Comparison of ENCODE assay signal across 13 cellular contexts in genomic region chr3:186115229-186115996, GRCh38.
"Had no signal": no experiment of that assay in that cellular context is flagged by ENCODE, and none has a peak within 500 bp of the region (broad histone marks: within the 10 kb centered on the region; RNA-seq: fewer than 3 reads in every experiment).

No MANE protein-coding gene starts in this region.

- H3K36me3 ChIP-seq: ascending aorta, esophagus squamous epithelium had no signal

- H3K27me3 ChIP-seq: ascending aorta, foreskin keratinocyte had no signal

- DNase-seq: activated CD4-positive, alpha-beta memory T cell treated with anti-CD3 and anti-CD28 coated beads for 36 hours; activated gamma-delta T cell; activated naive CD8-positive, alpha-beta T cell treated with anti-CD3 and anti-CD28 coated beads, Interleukin-2, amount 10 ng/mL, durations not matched to agents 7 days and 5 days; activated T-cell treated with anti-CD3 and anti-CD28 coated beads, Interleukin-2, amount 50 U/mL, for 4 hours; esophagus squamous epithelium; foreskin keratinocyte; left cardiac atrium; mammary epithelial cell; stimulated activated CD4-positive, alpha-beta T cell treated with anti-CD3 and anti-CD28 coated beads, Interleukin-15, amount 100 ng/mL, for 24 hours; stimulated activated CD4-positive, alpha-beta T cell treated with anti-CD3 and anti-CD28 coated beads, Interleukin-4, amount 100 ng/mL, for 24 hours; T-helper 9 cell had no signal

- H3K4me1 ChIP-seq: foreskin keratinocyte had no signal

- H3K9me3 ChIP-seq: ascending aorta, esophagus squamous epithelium had no signal

- H3K4me3 ChIP-seq: ascending aorta, esophagus squamous epithelium had no signal

- H3K27ac ChIP-seq: ascending aorta, esophagus squamous epithelium, foreskin keratinocyte, VCaP had no signal
